ENCODE assay signal across 8 cellular contexts in genomic region chr13:27449936-27450828, GRCh38. TPM values are rescaled to one million over a fixed set of nuclear protein-coding genes. Genes with fewer than 3 reads are reported as not detected.
DNase-seq lines count a peak whose midpoint lies in the region; ATAC-seq and TF ChIP-seq lines count a peak whose summit lies in the region.

MTIF3 (minus strand) TSS chr13:27450564; CDS start chr13:27440448, 10,116 bp downstream.

- POLR2A ChIA-PET in Caco-2 (lab: Charles Lee): interaction anchor here (0.6 to 1.6 kb wide), 6 partner anchors 25 to 539 kb away, joined by 3 to 13 read pairs (median 4); partner anchors contain the start of genes GTF3A and LNX2

- peak within 1 kb of the TSS; percentile 55 for H3K27ac Mint-ChIP-seq in Caco-2 (ENCODE audit: unreplicated experiment)
- H3K27ac Mint-ChIP-seq in endodermal cell: peak within 1 kb of the TSS; percentile 92

- peak within 1 kb of the TSS; percentile 73 for H3K4me3 Mint-ChIP-seq in Caco-2 (ENCODE audit: unreplicated experiment)
- peak within 1 kb of the TSS; percentile 72 for H3K4me3 Mint-ChIP-seq in endodermal cell

- no peaks in the 10 kb centered on the region for H3K9me3 Mint-ChIP-seq in Caco-2 (ENCODE audit: unreplicated experiment)
- no peaks in the 10 kb centered on the region for H3K9me3 Mint-ChIP-seq in endodermal cell

- H3K4me1 Mint-ChIP-seq in Caco-2 (ENCODE audit: low read depth, unreplicated experiment): peaks cover 14% of the 10 kb centered on the region
- peaks cover 15% of the 10 kb centered on the region for H3K4me1 Mint-ChIP-seq in endodermal cell

- no peaks in the 10 kb centered on the region for H3K27me3 ChIP-seq in Caco-2 (replicated peaks; ENCODE audit: control insufficient read depth, insufficient read depth, low read length)
- peaks cover 20% of the 10 kb centered on the region for H3K27me3 ChIP-seq in NT2/D1 (ENCODE audit: insufficient read depth, insufficient read length)
- H3K27me3 ChIP-seq in endodermal cell (ENCODE audit: control insufficient read depth, insufficient read depth, low read length, poor library complexity, severe bottlenecking): peaks cover 31% of the 10 kb centered on the region

- H3K4me1 ChIP-seq in Caco-2 (peaks cover 12% of the 10 kb centered on the region; the same call in 1 of the 2 replicates), NT2/D1 (ENCODE audit: insufficient read depth, insufficient read length) (no peaks in the 10 kb centered on the region), endodermal cell (ENCODE audit: control insufficient read depth, insufficient read depth, low read length) (no peaks in the 10 kb centered on the region)

- peak within 1 kb of the TSS; percentile 71 for H3K4me3 ChIP-seq in Caco-2 (ENCODE audit: low read depth, low read length)
- peak within 1 kb of the TSS; percentile 89 for H3K4me3 ChIP-seq in NT2/D1 (ENCODE audit: insufficient read length, low read depth)
- H3K4me3 ChIP-seq in endodermal cell (ENCODE audit: low read length): peak within 1 kb of the TSS; percentile 96

- peak within 1 kb of the TSS; percentile 82 for H3K27ac ChIP-seq in endodermal cell (ENCODE audit: low read depth, low read length)

- TF ChIP-seq CTCF in Caco-2 (IDR thresholded peaks at IDR 0.05; ENCODE audit: insufficient read depth in 1 of 2, low read depth in 1 of 2, low read length in 1 of 2, severe bottlenecking in 1 of 2, unreplicated experiment in 1 of 2) (peak in 1 of 2 experiments; percentile 26), endodermal cell (conservative IDR thresholded peaks at IDR 0.05) (no peak)

- ATAC-seq in GM21381 (IDR thresholded peaks at IDR 0.05; ENCODE audit: unreplicated experiment): peak; percentile 80

- no peaks in the 10 kb centered on the region for H3K27me3 Mint-ChIP-seq in Caco-2 (ENCODE audit: insufficient read depth, unreplicated experiment)
- H3K27me3 Mint-ChIP-seq in endodermal cell (ENCODE audit: insufficient read depth): peaks cover 15% of the 10 kb centered on the region

- H3K36me3 Mint-ChIP-seq in Caco-2 (ENCODE audit: insufficient read depth, unreplicated experiment) (peaks cover 19% of the 10 kb centered on the region), endodermal cell (ENCODE audit: low read depth) (no peaks in the 10 kb centered on the region)

- BruUV-seq in Caco-2 (replicated peaks; lab: Mats Ljungman, UMichigan): no TSS peak

- 0% methylated on average over 39 to 81 of the region's 81 CpGs for WGBS in endodermal cell (ENCODE audit: insufficient coverage in 1 of 2, insufficient read length in 1 of 2), 2 experiments

- H3K9me3 ChIP-seq in Caco-2 (no peaks in the 10 kb centered on the region), NT2/D1 (ENCODE audit: insufficient read depth, low read length) (no peaks in the 10 kb centered on the region), endodermal cell (ENCODE audit: control insufficient read depth, low read length) (no peaks in the 10 kb centered on the region)

- intact Hi-C loops in Caco-2 (cut with micrococcal nuclease; ENCODE audit: unreplicated experiment): loop anchor here (1.0 to 10.0 kb wide), 7 partner anchors 8 to 517 kb away; partner anchors contain the start of genes CDX2, LNX2 and POLR1D

- H3K9ac ChIP-seq in NT2/D1 (ENCODE audit: insufficient read length, low read depth): peak within 1 kb of the TSS; percentile 86
- peak within 1 kb of the TSS; percentile 74 for H3K9ac ChIP-seq in endodermal cell (ENCODE audit: extremely low read depth, low read length, poor library complexity, severe bottlenecking)

- peak; percentile 98 for DNase-seq in Caco-2
- DNase-seq in HUDEP-2 (lab: John Stamatoyannopoulos, UW; ENCODE audit: unreplicated experiment in 76 of 76): peak; percentile 33 to 92 (median 86)
- DNase-seq in NT2/D1 (ENCODE audit: low read depth, low spot score): peak; percentile 87
- DNase-seq in activated CD8-positive, alpha-beta memory T cell treated with anti-CD3 and anti-CD28 coated beads, Interleukin-2, amount 50 U/mL, for 1 hour (ENCODE audit: extremely low read depth): peak; percentile 96
- peak; percentile 97 for DNase-seq in endodermal cell
- peak; percentile 97 for DNase-seq in mesenteric fat pad (ENCODE audit: low spot score)
- DNase-seq in stimulated activated CD8-positive, alpha-beta memory T cell treated with anti-CD3 and anti-CD28 coated beads, Interleukin-15, amount 100 ng/mL, for 24 hours (ENCODE audit: low read depth): peak; percentile 81

- H3K36me3 ChIP-seq in Caco-2 (ENCODE audit: control insufficient read depth, insufficient read depth, low read length): no peaks in the 10 kb centered on the region
- H3K36me3 ChIP-seq in NT2/D1 (ENCODE audit: insufficient read depth, insufficient read length, low read length): no peaks in the 10 kb centered on the region
- no peaks in the 10 kb centered on the region for H3K36me3 ChIP-seq in endodermal cell (ENCODE audit: control insufficient read depth, insufficient read depth, low read length)

- CTCF ChIA-PET in Caco-2 (lab: Charles Lee): interaction anchor here (0.6 to 2.2 kb wide), 7 partner anchors 8 to 376 kb away, joined by 3 to 11 read pairs (median 4); no protein-coding TSS in a partner anchor

RNA-seq across cellular contexts. Expression of gene MTIF3, which starts in this region (rescaled TPM):
- total RNA-seq in Caco-2 (2022) (41.8 and 51.5 TPM in 2 replicates), endodermal cell (10 to 100 TPM; 35.0 to 46.8 TPM), mesenteric fat pad (55.1 TPM)
- 68.6 TPM for polyA plus RNA-seq in endodermal cell (2013, experiment 1 of 2)
- 70.6 TPM for polyA plus RNA-seq in endodermal cell (2013, experiment 2 of 2)

Comparison
In these comparisons a context has a peak if more than half of its experiments do, and no peak if none do; other contexts are left out.
1. Peak in every context shown above with its lines: DNase-seq, ATAC-seq, H3K4me3 ChIP-seq and H3K27ac ChIP-seq.